In genomic region chr5:132227485-132228240, GRCh38 we compare ENCODE assay signal across 8 cellular contexts. TPM values are rescaled to one million over a fixed set of nuclear protein-coding genes. Genes with fewer than 3 reads are reported as not detected.
A peak's percentile ranks its signal among the peaks of the same experiment; 100 is the strongest.
DNase-seq lines count a peak whose midpoint lies in the region; ATAC-seq and TF ChIP-seq lines count a peak whose summit lies in the region.

TSS of gene P4HA2 (minus strand) at chr5:132227853. CDS start at chr5:132218626, 9,227 bp downstream.

- DNase-seq in AG09309 (ENCODE audit: low read depth) (no peak), NCI-H345 (lab: John Stamatoyannopoulos, UW) (peak; percentile 74), middle frontal gyrus (ENCODE audit: extremely low spot score, low spot score) (peak; percentile 54)
- DNase-seq in activated CD8-positive, alpha-beta memory T cell treated with anti-CD3 and anti-CD28 coated beads, Interleukin-2, amount 50 U/mL, for 4 hours, result peak; percentile 35
- DNase-seq in stimulated activated naive B cell treated with anti-CD40 and anti-IgM and Interleukin-4, amounts not matched to agents 10 μg/mL and 1 μg/mL and 100 μg/mL, for 72 hours, result peak; percentile 40

- H3K27ac Mint-ChIP-seq in stimulated activated naive B cell treated with anti-CD40 and anti-IgM and Interleukin-4, amounts not matched to agents 10 μg/mL and 1 μg/mL and 100 μg/mL, for 72 hours, result no peak within 1 kb of the TSS

- ATAC-seq in GM18517 (IDR thresholded peaks at IDR 0.05; ENCODE audit: unreplicated experiment) (peak; percentile 84), HG03025 (IDR thresholded peaks at IDR 0.05; ENCODE audit: low FRiP score, unreplicated experiment) (peak; percentile 77)
- peak; percentile 81 to 84 for ATAC-seq in stimulated activated naive B cell treated with anti-CD40 and anti-IgM and Interleukin-4, amounts not matched to agents 10 μg/mL and 1 μg/mL and 100 μg/mL, for 72 hours (replicated peaks)

- no peaks in the 10 kb centered on the region for H3K36me3 ChIP-seq in esophagus (ENCODE audit: control insufficient read depth in 2 of 2, insufficient read depth in 2 of 2, low read length in 1 of 2)

- H3K4me1 ChIP-seq in esophagus (ENCODE audit: control insufficient read depth in 2 of 2, insufficient read depth in 2 of 2, low read length in 1 of 2), result peaks cover 14 to 30% of the 10 kb centered on the region in 2 donors

- peaks cover 38% of the 10 kb centered on the region in 2 donors for H3K4me1 Mint-ChIP-seq in stimulated activated naive B cell treated with anti-CD40 and anti-IgM and Interleukin-4, amounts not matched to agents 10 μg/mL and 1 μg/mL and 100 μg/mL, for 72 hours

- peak within 1 kb of the TSS; percentile 78 to 92 for H3K27ac ChIP-seq in esophagus (ENCODE audit: low read depth in 2 of 2, low read length in 1 of 2)

- H3K9me3 Mint-ChIP-seq in stimulated activated naive B cell treated with anti-CD40 and anti-IgM and Interleukin-4, amounts not matched to agents 10 μg/mL and 1 μg/mL and 100 μg/mL, for 72 hours, result no peaks in the 10 kb centered on the region

- peaks cover 0 to 5% of the 10 kb centered on the region in 2 donors for H3K36me3 Mint-ChIP-seq in stimulated activated naive B cell treated with anti-CD40 and anti-IgM and Interleukin-4, amounts not matched to agents 10 μg/mL and 1 μg/mL and 100 μg/mL, for 72 hours

- no peaks in the 10 kb centered on the region for H3K27me3 ChIP-seq in esophagus (ENCODE audit: control insufficient read depth in 1 of 2, insufficient read depth in 2 of 2, low read length in 2 of 2)

- TF ChIP-seq CTCF in AG09309 (IDR thresholded peaks at IDR 0.05; ENCODE audit: control insufficient read depth, insufficient read depth, low read depth, low read length, missing control alignments), result peak; percentile 14

- H3K4me3 Mint-ChIP-seq in stimulated activated naive B cell treated with anti-CD40 and anti-IgM and Interleukin-4, amounts not matched to agents 10 μg/mL and 1 μg/mL and 100 μg/mL, for 72 hours, result peak within 1 kb of the TSS; percentile 58 to 70

- no peaks in the 10 kb centered on the region for H3K9me3 ChIP-seq in esophagus (ENCODE audit: control insufficient read depth in 2 of 2, insufficient read depth in 1 of 2, low read depth in 1 of 2, low read length in 1 of 2)

- peaks cover 16 to 27% of the 10 kb centered on the region in 2 donors for H3K27me3 Mint-ChIP-seq in stimulated activated naive B cell treated with anti-CD40 and anti-IgM and Interleukin-4, amounts not matched to agents 10 μg/mL and 1 μg/mL and 100 μg/mL, for 72 hours

- 1 to 3% methylated on average over 54 to 92 of the region's 92 CpGs for WGBS in esophagus, 2 donors

- H3K4me3 ChIP-seq in AG09309 (ENCODE audit: control insufficient read depth, low read depth, low read length), result peak within 1 kb of the TSS; percentile 59
- H3K4me3 ChIP-seq in esophagus (ENCODE audit: low read depth in 1 of 2, low read length in 2 of 2), result peak within 1 kb of the TSS; percentile 58 to 71

RNA-seq across cellular contexts. Expression of gene P4HA2, which starts in this region (rescaled TPM):
- 10 to 100 TPM; 11.5 to 11.9 TPM for polyA plus RNA-seq in esophagus
